In genomic region chr6:114053791-114054190, GRCh38 we compare ENCODE assay signal across 1 cellular context.
TF ChIP-seq lines count a peak whose summit lies in the region.

No MANE protein-coding gene starts in this region.

TF ChIP-seq in WTC11, 78 proteins besides CTCF, POLR2A, EP300 and RAD21 (continued from another document):
- TF ChIP-seq ATF3 (CRISPR knock-in tag; conservative IDR thresholded peaks at IDR 0.05) (no peak), ZNF317 (CRISPR knock-in tag; IDR thresholded peaks at IDR 0.05; ENCODE audit: borderline replicate concordance, low read depth) (no peak), ZNF396 (CRISPR knock-in tag; IDR thresholded peaks at IDR 0.05; ENCODE audit: borderline replicate concordance) (no peak), ATF6 (CRISPR knock-in tag; IDR thresholded peaks at IDR 0.05) (no peak), ARID4B (CRISPR knock-in tag; IDR thresholded peaks at IDR 0.05; ENCODE audit: borderline replicate concordance) (no peak), ZNF219 (CRISPR knock-in tag; IDR thresholded peaks at IDR 0.05; ENCODE audit: borderline replicate concordance) (no peak), ZNF425 (CRISPR knock-in tag; conservative IDR thresholded peaks at IDR 0.05) (no peak), FOXK1 (CRISPR knock-in tag; IDR thresholded peaks at IDR 0.05) (no peak), NFE2L1 (CRISPR knock-in tag; IDR thresholded peaks at IDR 0.05) (no peak), CDX4 (CRISPR knock-in tag; IDR thresholded peaks at IDR 0.05; ENCODE audit: borderline replicate concordance) (no peak), IRF2 (CRISPR knock-in tag; IDR thresholded peaks at IDR 0.05; ENCODE audit: borderline replicate concordance, low read depth) (no peak), ZNF423 (CRISPR knock-in tag; IDR thresholded peaks at IDR 0.05) (no peak)
